28 cellular contexts compared by ENCODE assay signal in the genomic region with DNA sequence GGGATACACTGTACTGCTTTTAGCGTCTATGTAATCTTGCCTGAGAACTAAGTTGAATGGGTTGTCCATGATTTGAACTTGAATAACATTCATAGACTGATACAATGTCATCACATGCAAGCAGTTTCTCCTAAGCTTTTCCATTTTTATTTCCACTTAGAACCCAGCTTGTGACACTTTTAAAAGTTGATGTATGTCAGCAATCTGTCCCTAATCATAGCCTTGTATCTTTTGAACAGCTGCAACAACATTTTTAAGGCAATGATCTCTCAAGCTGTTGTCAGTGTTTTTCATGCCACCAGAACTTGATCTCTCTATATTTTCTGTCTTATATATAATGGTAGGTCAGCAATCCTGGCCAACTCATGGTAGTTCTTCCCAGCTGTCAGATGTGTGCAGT.
"Had no signal": no experiment of that assay in that cellular context is flagged by ENCODE, and none has a peak within 500 bp of the region (broad histone marks: within the 10 kb centered on the region; RNA-seq: fewer than 3 reads in every experiment).

No MANE protein-coding gene starts in this region.

- H3K27ac ChIP-seq: brain microvascular endothelial cell, cardiac muscle cell, Peyer's patch, SJSA1 had no signal

- H3K9me3 Mint-ChIP-seq: activated CD4-positive, alpha-beta memory T cell treated with anti-CD3 and anti-CD28 coated beads, Interleukin-2, amount 10 ng/mL, durations not matched to agents 7 days and 5 days; activated CD4-positive, alpha-beta T cell treated with anti-CD3 and anti-CD28 coated beads, Interleukin-2, amount 10 ng/mL, durations not matched to agents 7 days and 5 days; activated naive CD4-positive, alpha-beta T cell treated with anti-CD3 and anti-CD28 coated beads for 36 hours; activated naive CD8-positive, alpha-beta T cell treated with anti-CD3 and anti-CD28 coated beads for 36 hours; T-helper 1 cell treated with Interleukin-12 subunit alpha and Interleukin-12 subunit beta and Interleukin-4 antibody, amounts not matched to agents 30 μg/mL and 1 μg/mL, for 36 hours had no signal

- H3K4me1 Mint-ChIP-seq: activated CD4-positive, alpha-beta memory T cell treated with anti-CD3 and anti-CD28 coated beads, Interleukin-2, amount 10 ng/mL, durations not matched to agents 7 days and 5 days; activated naive CD8-positive, alpha-beta T cell treated with anti-CD3 and anti-CD28 coated beads for 36 hours; activated T-helper 17 cell treated with anti-CD3 and anti-CD28 coated beads, Interleukin-2, amount 50 U/mL, for 72 hours; WTC11 had no signal

- H3K36me3 Mint-ChIP-seq: activated naive CD8-positive, alpha-beta T cell treated with anti-CD3 and anti-CD28 coated beads for 36 hours; WTC11 had no signal

- ATAC-seq: activated T-helper 17 cell treated with anti-CD3 and anti-CD28 coated beads, Interleukin-2, amount 50 U/mL, for 72 hours; WTC11 had no signal

- H3K4me3 ChIP-seq: cardiac muscle cell, MG63, Peyer's patch, SJSA1 had no signal

- H3K27me3 Mint-ChIP-seq: activated CD4-positive, alpha-beta memory T cell treated with anti-CD3 and anti-CD28 coated beads, Interleukin-2, amount 10 ng/mL, durations not matched to agents 7 days and 5 days; activated naive CD8-positive, alpha-beta T cell treated with anti-CD3 and anti-CD28 coated beads for 36 hours had no signal

- DNase-seq: activated CD4-positive, alpha-beta memory T cell treated with anti-CD3 and anti-CD28 coated beads, Interleukin-2, amount 10 ng/mL, durations not matched to agents 7 days and 5 days; activated CD4-positive, alpha-beta T cell treated with anti-CD3 and anti-CD28 coated beads, Interleukin-2, amount 10 ng/mL, durations not matched to agents 7 days and 5 days; activated CD4-positive, CD25-positive, alpha-beta regulatory T cell treated with anti-CD3 and anti-CD28 coated beads, Interleukin-2, amount 50 U/mL, for 72 hours; activated gamma-delta T cell; activated naive CD4-positive, alpha-beta T cell treated with anti-CD3 and anti-CD28 coated beads for 36 hours; activated naive CD8-positive, alpha-beta T cell treated with anti-CD3 and anti-CD28 coated beads for 36 hours; activated T-cell treated with anti-CD3 and anti-CD28 coated beads for 4 hours; activated T-cell treated with anti-CD3 and anti-CD28 coated beads, Interleukin-2, amount 50 U/mL, for 48 hours; brain microvascular endothelial cell; MG63; MV-4-11; NCI-H1092 treated with DMSO at 0.1 percent for 48 hours; NCI-H1417 treated with DMSO at 0.1 percent for 48 hours; NCI-H1694; NCI-H2029; NCI-H2107; NCI-H2171 treated with DMSO at 0.1 percent for 48 hours; NCI-H446; NCI-H526; NCI-H774; OCI-M1; Peyer's patch; SHP77 had no signal

- H3K27ac Mint-ChIP-seq: activated CD4-positive, alpha-beta memory T cell treated with anti-CD3 and anti-CD28 coated beads, Interleukin-2, amount 10 ng/mL, durations not matched to agents 7 days and 5 days; activated CD4-positive, alpha-beta T cell treated with anti-CD3 and anti-CD28 coated beads, Interleukin-2, amount 10 ng/mL, durations not matched to agents 7 days and 5 days; activated naive CD4-positive, alpha-beta T cell treated with anti-CD3 and anti-CD28 coated beads for 36 hours; activated naive CD8-positive, alpha-beta T cell treated with anti-CD3 and anti-CD28 coated beads for 36 hours; activated T-helper 17 cell treated with anti-CD3 and anti-CD28 coated beads, Interleukin-2, amount 50 U/mL, for 72 hours; T-helper 1 cell treated with Interleukin-12 subunit alpha and Interleukin-12 subunit beta and Interleukin-4 antibody, amounts not matched to agents 30 μg/mL and 1 μg/mL, for 36 hours; WTC11 had no signal

- H3K4me3 Mint-ChIP-seq: activated CD4-positive, alpha-beta memory T cell treated with anti-CD3 and anti-CD28 coated beads, Interleukin-2, amount 10 ng/mL, durations not matched to agents 7 days and 5 days; activated CD4-positive, alpha-beta T cell treated with anti-CD3 and anti-CD28 coated beads, Interleukin-2, amount 10 ng/mL, durations not matched to agents 7 days and 5 days; activated naive CD4-positive, alpha-beta T cell treated with anti-CD3 and anti-CD28 coated beads for 36 hours; activated naive CD8-positive, alpha-beta T cell treated with anti-CD3 and anti-CD28 coated beads for 36 hours; activated T-helper 17 cell treated with anti-CD3 and anti-CD28 coated beads, Interleukin-2, amount 50 U/mL, for 72 hours; T-helper 1 cell treated with Interleukin-12 subunit alpha and Interleukin-12 subunit beta and Interleukin-4 antibody, amounts not matched to agents 30 μg/mL and 1 μg/mL, for 36 hours; WTC11 had no signal
